2 cellular contexts compared by ENCODE assay signal in the genomic region with DNA sequence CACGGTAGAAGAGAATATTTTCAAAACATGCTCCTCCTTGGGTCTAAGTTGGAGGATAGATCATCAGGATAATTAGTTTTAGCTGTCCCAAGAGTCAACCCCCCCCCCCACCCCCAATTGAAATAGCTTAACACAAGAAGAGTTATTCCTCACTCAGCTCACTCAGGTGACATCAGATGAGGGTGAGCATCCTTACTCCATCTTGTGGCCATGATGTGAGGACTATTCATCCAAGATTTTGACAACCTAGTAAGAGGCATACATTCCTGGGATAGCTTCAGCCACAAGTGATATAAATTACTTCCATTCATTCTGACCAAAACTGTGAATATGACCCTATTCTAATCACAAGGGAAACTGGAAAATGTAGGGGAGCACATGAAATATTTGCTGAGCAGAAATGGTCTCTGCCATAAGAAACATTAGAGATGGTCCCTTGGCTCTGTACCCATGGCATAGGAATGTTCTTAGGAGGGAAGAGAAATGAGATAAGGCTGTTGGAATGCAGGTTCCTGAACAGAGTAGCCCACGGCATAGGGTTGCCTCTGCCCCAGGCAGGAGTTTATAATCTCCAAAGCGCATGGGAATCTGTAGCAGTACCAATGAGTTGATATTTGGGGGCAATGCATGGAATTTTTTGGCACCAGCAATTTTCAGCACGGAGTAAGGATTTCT.
TF ChIP-seq lines count a peak whose summit lies in the region.

No MANE protein-coding gene starts in this region.

TF ChIP-seq in SK-N-SH treated with all-trans-retinoic acid at 6 μM for 48 hours, 23 proteins besides CTCF, POLR2A, EP300 and RAD21:
- TF ChIP-seq ISL1 (CRISPR knock-in tag; IDR thresholded peaks at IDR 0.05) (peak; percentile 28), ZNF70 (CRISPR knock-in tag; IDR thresholded peaks at IDR 0.05) (no peak), CSDC2 (CRISPR knock-in tag; IDR thresholded peaks at IDR 0.05) (no peak)
- TF ChIP-seq, protein P1, sequence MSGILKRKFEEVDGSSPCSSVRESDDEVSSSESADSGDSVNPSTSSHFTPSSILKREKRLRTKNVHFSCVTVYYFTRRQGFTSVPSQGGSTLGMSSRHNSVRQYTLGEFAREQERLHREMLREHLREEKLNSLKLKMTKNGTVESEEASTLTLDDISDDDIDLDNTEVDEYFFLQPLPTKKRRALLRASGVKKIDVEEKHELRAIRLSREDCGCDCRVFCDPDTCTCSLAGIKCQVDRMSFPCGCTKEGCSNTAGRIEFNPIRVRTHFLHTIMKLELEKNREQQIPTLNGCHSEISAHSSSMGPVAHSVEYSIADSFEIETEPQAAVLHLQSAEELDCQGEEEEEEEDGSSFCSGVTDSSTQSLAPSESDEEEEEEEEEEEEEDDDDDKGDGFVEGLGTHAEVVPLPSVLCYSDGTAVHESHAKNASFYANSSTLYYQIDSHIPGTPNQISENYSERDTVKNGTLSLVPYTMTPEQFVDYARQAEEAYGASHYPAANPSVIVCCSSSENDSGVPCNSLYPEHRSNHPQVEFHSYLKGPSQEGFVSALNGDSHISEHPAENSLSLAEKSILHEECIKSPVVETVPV (CRISPR knock-in tag; IDR thresholded peaks at IDR 0.05): no peak
TF ChIP-seq in SK-N-SH treated with all-trans-retinoic acid at 6 μM for 48 hours: peak in this region for 1.

TF ChIP-seq in SK-N-SH, 30 proteins besides CTCF, POLR2A, EP300 and RAD21:
- no peak for TF ChIP-seq TCF12 (IDR thresholded peaks at IDR 0.05)
- TF ChIP-seq POLR2AphosphoS5 (IDR thresholded peaks at IDR 0.05; ENCODE audit: low read depth, low read length): no peak
- no peak for TF ChIP-seq NRF1 (IDR thresholded peaks at IDR 0.05; ENCODE audit: low read depth, low read length)
TF ChIP-seq in SK-N-SH: peak in this region for 0.
